In genomic region chr6:123507582-123507981, GRCh38 we compare ENCODE assay signal across 7 cellular contexts.
"Had no signal": no experiment of that assay in that cellular context is flagged by ENCODE, and none has a peak within 500 bp of the region (broad histone marks: within the 10 kb centered on the region; RNA-seq: fewer than 3 reads in every experiment).

No MANE protein-coding gene starts in this region.

- FAIRE-seq: H1, H54, HTR-8/SVneo had no signal

- H3K4me3 ChIP-seq: GM23248 had no signal

- H2AFZ ChIP-seq: GM23248 had no signal

- H3K9ac ChIP-seq: GM23248 had no signal

- H3K27ac ChIP-seq: GM23248 had no signal

- DNase-seq: GM23248, H9, HCEC 1CT, KG1 had no signal
